In genomic region chr5:81420039-81420667, GRCh38 we compare ENCODE assay signal across 1 cellular context.
TF ChIP-seq lines count a peak whose summit lies in the region.

No MANE protein-coding gene starts in this region.

TF ChIP-seq in GM12878, 131 proteins besides CTCF, POLR2A, EP300 and RAD21 (continued from another document):
- no peak for TF ChIP-seq MLLT1 (IDR thresholded peaks at IDR 0.05)
- TF ChIP-seq TCF7 (IDR thresholded peaks at IDR 0.05; ENCODE audit: borderline replicate concordance), result no peak
- TF ChIP-seq MXI1 (IDR thresholded peaks at IDR 0.05; ENCODE audit: low read depth, low read length), result no peak
